In the genomic region with DNA sequence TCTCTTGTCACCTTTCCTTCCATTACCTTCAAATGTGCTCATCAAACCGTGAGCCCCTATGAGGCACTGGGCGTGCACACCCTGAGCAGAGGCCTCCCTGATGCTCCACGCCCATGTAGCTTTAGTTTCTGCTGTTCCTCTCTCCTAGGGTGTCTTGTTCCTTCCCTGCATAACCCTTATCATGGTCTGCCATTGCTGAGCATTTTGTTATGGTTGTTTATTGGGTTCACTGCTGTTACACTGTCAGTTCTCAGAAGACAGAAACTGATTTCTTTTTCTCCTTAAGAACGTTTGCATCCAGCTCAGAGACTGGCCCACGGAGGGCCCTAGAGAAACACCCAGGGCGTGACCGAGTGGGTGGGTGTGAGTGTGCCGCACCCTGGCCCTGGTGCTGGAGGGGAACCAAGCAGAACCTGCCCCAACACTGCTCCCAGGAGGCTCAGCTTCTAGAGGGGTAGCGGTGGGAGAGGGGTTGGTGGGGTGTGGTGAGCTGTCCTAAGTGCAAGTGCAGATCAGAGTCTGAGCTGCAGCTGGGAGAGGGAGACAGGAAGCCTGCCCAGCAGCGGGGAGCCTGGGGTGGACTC, we compare ENCODE assay signal across 19 cellular contexts.
"Had no signal": no experiment of that assay in that cellular context is flagged by ENCODE, and none has a peak within 500 bp of the region (broad histone marks: within the 10 kb centered on the region; RNA-seq: fewer than 3 reads in every experiment).

No MANE protein-coding gene starts in this region.

- H3K4me3 Mint-ChIP-seq: activated CD8-positive, alpha-beta T cell treated with anti-CD3 and anti-CD28 coated beads, Interleukin-2, amount 10 ng/mL, durations not matched to agents 7 days and 5 days; activated naive CD4-positive, alpha-beta T cell treated with anti-CD3 and anti-CD28 coated beads, Interleukin-2, amount 10 ng/mL, durations not matched to agents 7 days and 5 days; activated T-helper 1 cell treated with anti-CD3 and anti-CD28 coated beads, Interleukin-12 subunit alpha, Interleukin-12 subunit beta, Interleukin-2, Interleukin-4 antibody, amounts not matched to agents 30 ng/mL and 10 ng/mL and 1 ng/mL, durations not matched to agents 14 hours and 24 hours and 36 hours; dendritic cell treated with granulocyte-macrophage colony-stimulating factor and Interleukin-4, amounts not matched to agents 40 ng/mL and 50 ng/mL, for 4 days; natural killer cell treated with Interleukin-12 subunit alpha and Interleukin-12 subunit beta and Interleukin-15 and Interleukin-18, amount 100 ng/mL, for 72 hours had no signal

- H3K27me3 ChIP-seq: uterus had no signal

- ATAC-seq: activated CD8-positive, alpha-beta T cell treated with anti-CD3 and anti-CD28 coated beads, Interleukin-2, amount 10 ng/mL, durations not matched to agents 7 days and 5 days; body of pancreas; natural killer cell treated with Interleukin-12 subunit alpha and Interleukin-12 subunit beta and Interleukin-15 and Interleukin-18, amount 100 ng/mL, for 72 hours; psoas muscle had no signal

- DNase-seq: activated CD4-positive, alpha-beta T cell treated with anti-CD3 and anti-CD28 coated beads for 4 hours; activated CD8-positive, alpha-beta memory T cell treated with anti-CD3 and anti-CD28 coated beads, Interleukin-2, amount 50 U/mL, for 48 hours; activated CD8-positive, alpha-beta T cell treated with anti-CD3 and anti-CD28 coated beads, Interleukin-2, amount 10 ng/mL, durations not matched to agents 7 days and 5 days; body of pancreas; erythroblast; occipital lobe; psoas muscle; stimulated activated CD4-positive, alpha-beta T cell treated with anti-CD3 and anti-CD28 coated beads, Interleukin-15, amount 100 ng/mL, for 24 hours; stimulated activated CD4-positive, alpha-beta T cell treated with anti-CD3 and anti-CD28 coated beads, Interleukin-4, amount 100 ng/mL, for 24 hours; stomach; SW 1271; T-helper 9 cell; uterus had no signal

- H3K4me1 ChIP-seq: body of pancreas, psoas muscle, stomach, uterus had no signal

- H3K27ac Mint-ChIP-seq: activated CD8-positive, alpha-beta T cell treated with anti-CD3 and anti-CD28 coated beads, Interleukin-2, amount 10 ng/mL, durations not matched to agents 7 days and 5 days; activated naive CD4-positive, alpha-beta T cell treated with anti-CD3 and anti-CD28 coated beads, Interleukin-2, amount 10 ng/mL, durations not matched to agents 7 days and 5 days; activated T-helper 1 cell treated with anti-CD3 and anti-CD28 coated beads, Interleukin-12 subunit alpha, Interleukin-12 subunit beta, Interleukin-2, Interleukin-4 antibody, amounts not matched to agents 30 ng/mL and 10 ng/mL and 1 ng/mL, durations not matched to agents 14 hours and 24 hours and 36 hours; dendritic cell treated with granulocyte-macrophage colony-stimulating factor and Interleukin-4, amounts not matched to agents 40 ng/mL and 50 ng/mL, for 4 days; natural killer cell treated with Interleukin-12 subunit alpha and Interleukin-12 subunit beta and Interleukin-15 and Interleukin-18, amount 100 ng/mL, for 72 hours had no signal

- H3K36me3 ChIP-seq: stomach, uterus had no signal

- H3K9me3 Mint-ChIP-seq: activated naive CD4-positive, alpha-beta T cell treated with anti-CD3 and anti-CD28 coated beads, Interleukin-2, amount 10 ng/mL, durations not matched to agents 7 days and 5 days; activated T-helper 1 cell treated with anti-CD3 and anti-CD28 coated beads, Interleukin-12 subunit alpha, Interleukin-12 subunit beta, Interleukin-2, Interleukin-4 antibody, amounts not matched to agents 30 ng/mL and 10 ng/mL and 1 ng/mL, durations not matched to agents 14 hours and 24 hours and 36 hours; dendritic cell treated with granulocyte-macrophage colony-stimulating factor and Interleukin-4, amounts not matched to agents 40 ng/mL and 50 ng/mL, for 4 days; natural killer cell treated with Interleukin-12 subunit alpha and Interleukin-12 subunit beta and Interleukin-15 and Interleukin-18, amount 100 ng/mL, for 72 hours had no signal

- H3K9me3 ChIP-seq: body of pancreas, psoas muscle, stomach, uterus had no signal

- H3K27me3 Mint-ChIP-seq: dendritic cell treated with granulocyte-macrophage colony-stimulating factor and Interleukin-4, amounts not matched to agents 40 ng/mL and 50 ng/mL, for 4 days had no signal

- H3K4me3 ChIP-seq: body of pancreas, lung, psoas muscle, stomach, uterus had no signal

- H3K27ac ChIP-seq: body of pancreas, psoas muscle, stomach, uterus, VCaP had no signal

- H3K36me3 Mint-ChIP-seq: activated naive CD4-positive, alpha-beta T cell treated with anti-CD3 and anti-CD28 coated beads, Interleukin-2, amount 10 ng/mL, durations not matched to agents 7 days and 5 days; natural killer cell treated with Interleukin-12 subunit alpha and Interleukin-12 subunit beta and Interleukin-15 and Interleukin-18, amount 100 ng/mL, for 72 hours had no signal
